13 cellular contexts compared by ENCODE assay signal in genomic region chr2:105388971-105389381, GRCh38. TPM values are rescaled to one million over a fixed set of nuclear protein-coding genes. Genes with fewer than 3 reads are reported as not detected.
DNase-seq lines count a peak whose midpoint lies in the region; ATAC-seq, FAIRE-seq and TF ChIP-seq lines count a peak whose summit lies in the region.
"Had no signal": no experiment of that assay in that cellular context is flagged by ENCODE, and none has a peak within 500 bp of the region (broad histone marks: within the 10 kb centered on the region; RNA-seq: fewer than 3 reads in every experiment).

No MANE protein-coding gene starts in this region.

- H3K27me3 ChIP-seq in cardiac muscle cell: no peaks in the 10 kb centered on the region
- H3K27me3 ChIP-seq in muscle layer of colon (ENCODE audit: control insufficient read depth in 1 of 2, insufficient read depth in 2 of 2, low read length in 2 of 2): no peaks in the 10 kb centered on the region
- H3K27me3 ChIP-seq in uterus: no peaks in the 10 kb centered on the region

- TF ChIP-seq CTCF in cardiac muscle cell (IDR thresholded peaks at IDR 0.05; ENCODE audit: low read depth, low read length): no peak
- no peak for TF ChIP-seq CTCF in uterus (IDR thresholded peaks at IDR 0.05)

- H3K9me3 ChIP-seq in cardiac muscle cell (ENCODE audit: low read depth): no peaks in the 10 kb centered on the region
- no peaks in the 10 kb centered on the region for H3K9me3 ChIP-seq in muscle layer of colon (ENCODE audit: low read length)
- no peaks in the 10 kb centered on the region for H3K9me3 ChIP-seq in uterus
- H3K9me3 ChIP-seq: A549 had no signal

- intact Hi-C loops in Right ventricle myocardium superior (cut with DNase I): no loop called here
- intact Hi-C loops in uterus (cut with DNase I; ENCODE audit: low total_unique reads): no loop called here

- TF ChIP-seq POLR2A in uterus (IDR thresholded peaks at IDR 0.05): no peak

- H3K36me3 ChIP-seq in cardiac muscle cell (peaks cover 66% of the 10 kb centered on the region), muscle layer of colon (ENCODE audit: insufficient read depth, low read length) (peaks cover 22% of the 10 kb centered on the region), uterus (no peaks in the 10 kb centered on the region)

- FAIRE-seq in endometrium (lab: Jason Lieb, UNC): peak; percentile 69
- FAIRE-seq: A549, GM19239 had no signal

- peaks cover 34% of the 10 kb centered on the region for H3K4me1 ChIP-seq in cardiac muscle cell (ENCODE audit: low read depth)
- H3K4me1 ChIP-seq in muscle layer of colon (ENCODE audit: insufficient read depth, low read length): peaks cover 35% of the 10 kb centered on the region
- H3K4me1 ChIP-seq in uterus: peaks cover 0 to under 1% of the 10 kb centered on the region in 2 donors

- H3K27ac ChIP-seq in cardiac muscle cell (peak overlapping the region; percentile 62), muscle layer of colon (ENCODE audit: low read depth, low read length) (peak overlapping the region; percentile 22), uterus (peak overlapping the region; percentile 12 to 74)

- DNase-seq in cardiac muscle cell (ENCODE audit: low read depth in 1 of 2, low spot score in 1 of 2) (peak in 1 of 2 donors; percentile 87), Right ventricle myocardium superior (no peak), uterus (no peak), HuH-7.5 (ENCODE audit: low spot score) (no peak), NCI-H2081 (lab: John Stamatoyannopoulos, UW) (no peak)
- no peak for DNase-seq in activated T-cell treated with anti-CD3 and anti-CD28 coated beads, Interleukin-2, amount 50 U/mL, for 1 hour
- DNase-seq: NCI-H187; OCI-M1; stimulated activated CD4-positive, alpha-beta T cell treated with anti-CD3 and anti-CD28 coated beads, Interleukin-4, amount 100 ng/mL, for 4 hours had no signal

- no peak overlapping the region for H3K4me3 ChIP-seq in cardiac muscle cell
- no peak overlapping the region for H3K4me3 ChIP-seq in muscle layer of colon (ENCODE audit: low read depth in 1 of 2, low read length in 2 of 2)
- H3K4me3 ChIP-seq in uterus: no peak overlapping the region
- H3K4me3 ChIP-seq: A549 had no signal

- no peak overlapping the region for H3K9ac ChIP-seq in muscle layer of colon (ENCODE audit: low read length)

- ATAC-seq in Right ventricle myocardium superior (ENCODE audit: poor library complexity): no peak
- ATAC-seq: A549 had no signal

RNA-seq across cellular contexts. Expression of gene FHL2, which starts 9.9 kb away (rescaled TPM):
- 586 and 1,288 TPM in 2 replicates for total RNA-seq in cardiac muscle cell
- polyA plus RNA-seq in cardiac muscle cell: 612 and 1,543 TPM in 2 replicates
- total RNA-seq in Right ventricle myocardium superior: 1,567 TPM
- total RNA-seq in uterus: 100 to 1,000 TPM in 1 of 4 donors, 10 to 100 TPM in 3; 27.4 to 100 (median 62.7) TPM

RNA-seq across cellular contexts. Expression of gene C2orf49, which starts 51.6 kb away (rescaled TPM):
- total RNA-seq in cardiac muscle cell: 21.5 and 37.9 TPM in 2 replicates
- polyA plus RNA-seq in cardiac muscle cell: 19.2 and 31.3 TPM in 2 replicates
- 18.7 TPM for total RNA-seq in Right ventricle myocardium superior
- total RNA-seq in uterus: 10 to 100 TPM; 10.2 to 62.6 (median 22.8) TPM

RNA-seq across cellular contexts. Expression of gene TGFBRAP1, which starts 59.4 kb away (rescaled TPM):
- total RNA-seq in cardiac muscle cell (15.8 and 18.9 TPM in 2 replicates), Right ventricle myocardium superior (8.6 TPM), uterus (10 to 100 TPM; 21.0 to 38.7 (median 24.2) TPM)
- 11.4 and 11.5 TPM in 2 replicates for polyA plus RNA-seq in cardiac muscle cell
